Comparison of ENCODE assay signal across 8 cellular contexts in the genomic region with DNA sequence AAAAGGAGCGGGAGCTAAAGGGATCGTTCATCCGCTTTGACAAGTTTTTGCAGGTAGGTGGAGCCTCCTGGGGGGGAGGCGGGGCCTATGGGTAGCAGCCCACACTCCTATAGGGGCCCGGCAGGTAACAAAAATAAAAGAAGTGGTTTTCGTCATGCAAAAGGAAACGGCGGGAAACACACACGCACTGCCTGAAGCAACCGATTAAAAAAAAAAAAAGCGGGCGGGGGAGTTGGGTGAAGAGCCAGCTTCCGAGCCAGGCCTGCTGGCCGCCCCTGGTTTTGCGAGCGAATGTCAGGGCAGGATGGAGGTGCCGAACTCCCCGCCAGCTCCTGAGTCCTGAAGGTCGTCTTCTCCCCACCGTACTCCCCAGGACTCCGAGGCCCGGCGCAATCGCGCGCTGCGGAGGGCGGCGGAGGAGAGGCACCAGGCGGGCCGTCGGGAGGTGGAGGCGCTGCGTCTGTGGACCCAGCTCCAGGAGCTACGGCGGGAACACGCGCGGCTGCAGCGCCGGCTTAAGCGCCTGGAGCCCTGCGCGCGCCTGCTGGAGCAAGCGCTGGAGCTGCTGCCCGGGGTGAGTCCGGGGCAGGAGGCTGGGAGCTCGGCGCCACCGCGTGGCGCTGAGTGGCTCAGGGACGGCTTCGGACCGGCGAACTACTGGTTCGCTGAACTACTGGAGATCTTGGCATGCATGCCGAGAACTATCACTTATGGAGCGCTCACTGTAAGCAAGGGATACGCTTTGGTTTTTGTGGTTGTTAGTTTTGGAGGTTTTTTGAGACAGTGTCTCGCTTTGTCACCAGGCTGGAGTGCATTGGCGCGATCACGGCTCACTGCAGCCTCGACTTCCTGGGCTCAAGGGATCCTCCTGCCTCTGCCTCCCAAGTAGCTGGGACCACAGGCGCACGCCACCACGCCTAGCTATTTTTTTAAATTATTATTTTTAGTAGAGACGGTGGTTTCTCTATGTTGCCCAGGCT. TPM values are rescaled to one million over a fixed set of nuclear protein-coding genes. Genes with fewer than 3 reads are reported as not detected.
DNase-seq lines count a peak whose midpoint lies in the region; ATAC-seq, FAIRE-seq and TF ChIP-seq lines count a peak whose summit lies in the region.

No MANE protein-coding gene starts in this region.

- peaks cover 24% of the 10 kb centered on the region for H3K27me3 Mint-ChIP-seq in activated T-helper 2 cell treated with anti-CD3 and anti-CD28 coated beads, Interferon-gamma antibody, Interleukin-2, Interleukin-4, amounts not matched to agents 10 μg/mL and 5 μg/mL and 100 μg/mL, durations not matched to agents 14 hours and 24 hours and 36 hours (ENCODE audit: low read depth)
- peaks cover 85% of the 10 kb centered on the region for H3K27me3 Mint-ChIP-seq in nephron progenitor cell (ENCODE audit: low read depth, poor library complexity)

- intact Hi-C loops in activated T-helper 2 cell treated with anti-CD3 and anti-CD28 coated beads, Interferon-gamma antibody, Interleukin-2, Interleukin-4, amounts not matched to agents 10 μg/mL and 5 μg/mL and 100 μg/mL, durations not matched to agents 14 hours and 24 hours and 36 hours (cut with micrococcal nuclease) = loop anchor here (2.0 to 5.0 kb wide), 4 partner anchors 16 to 161 kb away; no protein-coding TSS in a partner anchor

- CTCF ChIA-PET in AG04450 (lab: Charles Lee) = interaction anchor here (0.6 to 6.1 kb wide), 11 partner anchors 9 to 615 kb away, joined by 3 to 45 read pairs (median 4); no protein-coding TSS in a partner anchor

- ATAC-seq in GM18867 (IDR thresholded peaks at IDR 0.05; ENCODE audit: unreplicated experiment) = peak; percentile 42

- peak; percentile 38 for TF ChIP-seq CTCF in AG04450 (IDR thresholded peaks at IDR 0.05; ENCODE audit: low read depth, low read length)
- TF ChIP-seq CTCF in fibroblast of the aortic adventitia (IDR thresholded peaks at IDR 0.05; ENCODE audit: insufficient read depth, low read length) = peak; percentile 60
- no peak for TF ChIP-seq CTCF in nephron progenitor cell (IDR thresholded peaks at IDR 0.05)

- FAIRE-seq in RCC 7860 (lab: Jason Lieb, UNC) = no peak

- H3K4me1 Mint-ChIP-seq in activated T-helper 2 cell treated with anti-CD3 and anti-CD28 coated beads, Interferon-gamma antibody, Interleukin-2, Interleukin-4, amounts not matched to agents 10 μg/mL and 5 μg/mL and 100 μg/mL, durations not matched to agents 14 hours and 24 hours and 36 hours (ENCODE audit: low read depth) = peaks cover 11% of the 10 kb centered on the region
- peaks cover 21% of the 10 kb centered on the region for H3K4me1 Mint-ChIP-seq in nephron progenitor cell

- peaks cover 48% of the 10 kb centered on the region for H3K27me3 ChIP-seq in AG04450 (ENCODE audit: control insufficient read depth, insufficient read depth, low read length)

- H3K9me3 ChIP-seq in AG04450 (ENCODE audit: control insufficient read depth, insufficient read depth, low read length) = no peaks in the 10 kb centered on the region; the same call in 1 of the 2 replicates

- no peak overlapping the region for H3K27ac Mint-ChIP-seq in activated T-helper 2 cell treated with anti-CD3 and anti-CD28 coated beads, Interferon-gamma antibody, Interleukin-2, Interleukin-4, amounts not matched to agents 10 μg/mL and 5 μg/mL and 100 μg/mL, durations not matched to agents 14 hours and 24 hours and 36 hours
- H3K27ac Mint-ChIP-seq in nephron progenitor cell = no peak overlapping the region

- POLR2A ChIA-PET in AG04450 (lab: Yijun Ruan, JAX) = no interaction called here

- no peak for DNase-seq in AG04450 (ENCODE audit: low read depth, low spot score)
- peak; percentile 59 for DNase-seq in Jurkat, Clone E6-1 (ENCODE audit: low read depth, low spot score)
- DNase-seq in RCC 7860 (ENCODE audit: low spot score) = peak; percentile 52
- DNase-seq in activated T-helper 2 cell treated with anti-CD3 and anti-CD28 coated beads, Interferon-gamma antibody, Interleukin-2, Interleukin-4, amounts not matched to agents 10 μg/mL and 5 μg/mL and 100 μg/mL, durations not matched to agents 14 hours and 24 hours and 36 hours (ENCODE audit: low spot score) = peak; percentile 36
- DNase-seq in fibroblast of the aortic adventitia (ENCODE audit: low read depth) = peak; percentile 64
- peak; percentile 68 for DNase-seq in nephron progenitor cell
- DNase-seq in superior temporal gyrus (ENCODE audit: extremely low spot score) = peak; percentile 86

- H3K4me3 ChIP-seq in AG04450 (ENCODE audit: low read depth, low read length) (peak overlapping the region; percentile 44), fibroblast of the aortic adventitia (ENCODE audit: low read depth, low read length) (peak overlapping the region; percentile 42)
- peak overlapping the region; percentile 51 for H3K4me3 ChIP-seq in Jurkat, Clone E6-1 (ENCODE audit: low read length)

- no peak overlapping the region for H3K27ac ChIP-seq in AG04450 (ENCODE audit: low read depth, low read length)

- H3K36me3 Mint-ChIP-seq in activated T-helper 2 cell treated with anti-CD3 and anti-CD28 coated beads, Interferon-gamma antibody, Interleukin-2, Interleukin-4, amounts not matched to agents 10 μg/mL and 5 μg/mL and 100 μg/mL, durations not matched to agents 14 hours and 24 hours and 36 hours (ENCODE audit: low read depth) = peaks cover 18% of the 10 kb centered on the region
- H3K36me3 Mint-ChIP-seq in nephron progenitor cell (ENCODE audit: low read depth) = peaks cover 19% of the 10 kb centered on the region

- no peaks in the 10 kb centered on the region for H3K9me3 Mint-ChIP-seq in activated T-helper 2 cell treated with anti-CD3 and anti-CD28 coated beads, Interferon-gamma antibody, Interleukin-2, Interleukin-4, amounts not matched to agents 10 μg/mL and 5 μg/mL and 100 μg/mL, durations not matched to agents 14 hours and 24 hours and 36 hours
- no peaks in the 10 kb centered on the region for H3K9me3 Mint-ChIP-seq in nephron progenitor cell

- peak overlapping the region; percentile 74 for H3K4me3 Mint-ChIP-seq in activated T-helper 2 cell treated with anti-CD3 and anti-CD28 coated beads, Interferon-gamma antibody, Interleukin-2, Interleukin-4, amounts not matched to agents 10 μg/mL and 5 μg/mL and 100 μg/mL, durations not matched to agents 14 hours and 24 hours and 36 hours (ENCODE audit: low read depth)
- peak overlapping the region; percentile 73 for H3K4me3 Mint-ChIP-seq in nephron progenitor cell

RNA-seq across cellular contexts. Expression of gene CFAP73, which starts 3.6 kb away (rescaled TPM):
- not detected in 2 replicates for polyA plus RNA-seq in AG04450 (2011; rRNA removed)
- not detected in 2 replicates for polyA minus RNA-seq in AG04450 (2011; rRNA and poly(A)+ RNA removed)
- 2.5 TPM for polyA plus RNA-seq in Jurkat, Clone E6-1 (2012; ENCODE audit: insufficient read depth, insufficient read length)
- 0.14 TPM in 1 of 2 replicates, not detected in the other for total RNA-seq in activated T-helper 2 cell treated with anti-CD3 and anti-CD28 coated beads, Interferon-gamma antibody, Interleukin-2, Interleukin-4, amounts not matched to agents 10 μg/mL and 5 μg/mL and 100 μg/mL, durations not matched to agents 14 hours and 24 hours and 36 hours
- total RNA-seq in fibroblast of the aortic adventitia (ENCODE audit: low replicate concordance) = not detected in 2 replicates

RNA-seq across cellular contexts. Expression of gene RASAL1, which starts 17.6 kb away (rescaled TPM):
- polyA plus RNA-seq in AG04450 (2011; rRNA removed) = not detected in 2 replicates
- not detected in 2 replicates for polyA minus RNA-seq in AG04450 (2011; rRNA and poly(A)+ RNA removed)
- 16.6 TPM for polyA plus RNA-seq in Jurkat, Clone E6-1 (2012; ENCODE audit: insufficient read depth, insufficient read length)
- 2.2 TPM in 2 replicates for total RNA-seq in activated T-helper 2 cell treated with anti-CD3 and anti-CD28 coated beads, Interferon-gamma antibody, Interleukin-2, Interleukin-4, amounts not matched to agents 10 μg/mL and 5 μg/mL and 100 μg/mL, durations not matched to agents 14 hours and 24 hours and 36 hours
- not detected in 2 replicates for total RNA-seq in fibroblast of the aortic adventitia (ENCODE audit: low replicate concordance)

RNA-seq across cellular contexts. Expression of gene DDX54, which starts 32.2 kb away (rescaled TPM):
- 26.9 and 32.1 TPM in 2 replicates for polyA plus RNA-seq in AG04450 (2011; rRNA removed)
- polyA minus RNA-seq in AG04450 (2011; rRNA and poly(A)+ RNA removed) = 30.7 and 32.0 TPM in 2 replicates
- 149 TPM for polyA plus RNA-seq in Jurkat, Clone E6-1 (2012; ENCODE audit: insufficient read depth, insufficient read length)
- 115 and 118 TPM in 2 replicates for total RNA-seq in activated T-helper 2 cell treated with anti-CD3 and anti-CD28 coated beads, Interferon-gamma antibody, Interleukin-2, Interleukin-4, amounts not matched to agents 10 μg/mL and 5 μg/mL and 100 μg/mL, durations not matched to agents 14 hours and 24 hours and 36 hours
- total RNA-seq in fibroblast of the aortic adventitia (ENCODE audit: low replicate concordance) = 31.2 and 107 TPM in 2 replicates

RNA-seq across cellular contexts. Expression of gene RITA1, which starts 32.4 kb away (rescaled TPM):
- polyA plus RNA-seq in AG04450 (2011; rRNA removed) = 9.0 and 11.3 TPM in 2 replicates
- polyA minus RNA-seq in AG04450 (2011; rRNA and poly(A)+ RNA removed) = 7.7 and 8.2 TPM in 2 replicates
- 28.2 TPM for polyA plus RNA-seq in Jurkat, Clone E6-1 (2012; ENCODE audit: insufficient read depth, insufficient read length)
- 26.8 and 27.2 TPM in 2 replicates for total RNA-seq in activated T-helper 2 cell treated with anti-CD3 and anti-CD28 coated beads, Interferon-gamma antibody, Interleukin-2, Interleukin-4, amounts not matched to agents 10 μg/mL and 5 μg/mL and 100 μg/mL, durations not matched to agents 14 hours and 24 hours and 36 hours
- total RNA-seq in fibroblast of the aortic adventitia (ENCODE audit: low replicate concordance) = 13.5 and 16.3 TPM in 2 replicates
